Comparison of ENCODE assay signal across 15 cellular contexts in the genomic region with DNA sequence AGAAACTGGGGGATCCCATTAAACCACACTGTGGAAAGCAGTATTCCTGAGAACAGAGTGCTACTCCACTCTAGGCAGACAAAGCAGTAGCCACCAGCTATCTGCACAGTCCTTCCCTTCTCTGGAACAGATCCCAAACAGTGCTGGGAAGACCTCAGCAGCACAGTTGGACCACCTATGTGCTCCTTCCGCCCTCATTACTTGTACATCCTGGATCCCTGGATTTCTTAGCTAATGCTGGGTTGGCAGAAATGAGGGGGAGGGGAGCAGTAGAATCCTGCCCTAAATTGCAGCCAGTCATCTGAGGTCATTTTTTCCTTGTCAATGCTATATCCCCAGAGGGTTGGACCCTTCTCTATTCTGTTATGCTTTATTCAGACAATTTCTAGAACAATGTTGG. TPM values are rescaled to one million over a fixed set of nuclear protein-coding genes. Genes with fewer than 3 reads are reported as not detected.
A peak's percentile ranks its signal among the peaks of the same experiment; 100 is the strongest.
DNase-seq lines count a peak whose midpoint lies in the region; ATAC-seq, FAIRE-seq and TF ChIP-seq lines count a peak whose summit lies in the region.
"Had no signal": no experiment of that assay in that cellular context is flagged by ENCODE, and none has a peak within 500 bp of the region (broad histone marks: within the 10 kb centered on the region; RNA-seq: fewer than 3 reads in every experiment).

No MANE protein-coding gene starts in this region.

- peaks cover 23% of the 10 kb centered on the region for H3K79me2 ChIP-seq in MM.1S (ENCODE audit: low read length)

- intact Hi-C loops in left ventricle myocardium inferior (cut with micrococcal nuclease) (no loop called here), cardiac septum (cut with DNase I) (no loop called here)
- intact Hi-C loops in dendritic cell treated with granulocyte-macrophage colony-stimulating factor and Interleukin-4, amounts not matched to agents 40 ng/mL and 50 ng/mL, for 4 days (cut with micrococcal nuclease): no loop called here

- peaks cover 10% of the 10 kb centered on the region for H3K9me3 Mint-ChIP-seq in dendritic cell treated with granulocyte-macrophage colony-stimulating factor and Interleukin-4, amounts not matched to agents 40 ng/mL and 50 ng/mL, for 4 days

- H3K4me1 ChIP-seq in left ventricle myocardium inferior (peaks cover 6% of the 10 kb centered on the region), MM.1S (ENCODE audit: low read length) (peaks cover 55% of the 10 kb centered on the region)
- H3K4me1 ChIP-seq: SJCRH30 had no signal

- H3K36me3 ChIP-seq in left ventricle myocardium inferior: no peaks in the 10 kb centered on the region
- peaks cover 5% of the 10 kb centered on the region for H3K36me3 ChIP-seq in MM.1S (replicated peaks; ENCODE audit: insufficient read depth, low read length)
- H3K36me3 ChIP-seq: lower lobe of right lung, SJCRH30, transverse colon had no signal

- H3K9ac ChIP-seq in MM.1S (ENCODE audit: low read length): peak overlapping the region; percentile 61

- no peak for TF ChIP-seq CTCF in left ventricle myocardium inferior (IDR thresholded peaks at IDR 0.05; ENCODE audit: borderline replicate concordance)
- TF ChIP-seq CTCF in MM.1S (IDR thresholded peaks at IDR 0.05; ENCODE audit: low read length): no peak

- H3K27ac ChIP-seq in left ventricle myocardium inferior (replicated peaks) (peak overlapping the region; percentile 58), MM.1S (ENCODE audit: low read length) (peak overlapping the region; percentile 98)
- H3K27ac ChIP-seq: lower lobe of right lung, SJCRH30 had no signal

- no peak for ATAC-seq in HG03354 (IDR thresholded peaks at IDR 0.05; ENCODE audit: poor library complexity, severe bottlenecking, unreplicated experiment)

- H3K27me3 ChIP-seq in left ventricle myocardium inferior (ENCODE audit: low read depth) (no peaks in the 10 kb centered on the region), MM.1S (replicated peaks; ENCODE audit: insufficient read depth, low read length) (no peaks in the 10 kb centered on the region)
- H3K27me3 ChIP-seq: SJCRH30, transverse colon had no signal

- H3K27ac Mint-ChIP-seq in dendritic cell treated with granulocyte-macrophage colony-stimulating factor and Interleukin-4, amounts not matched to agents 40 ng/mL and 50 ng/mL, for 4 days: peak overlapping the region; percentile 73

- peaks cover 1% of the 10 kb centered on the region for H3K27me3 Mint-ChIP-seq in dendritic cell treated with granulocyte-macrophage colony-stimulating factor and Interleukin-4, amounts not matched to agents 40 ng/mL and 50 ng/mL, for 4 days

- H3K4me3 ChIP-seq in left ventricle myocardium inferior: no peak overlapping the region
- H3K4me3 ChIP-seq in MM.1S (ENCODE audit: low read length): peak overlapping the region; percentile 27
- H3K4me3 ChIP-seq: lower lobe of right lung, SJCRH30, transverse colon had no signal

- FAIRE-seq in GM12892 (lab: Jason Lieb, UNC): no peak

- no peak; the same call in 1 of the 2 replicates for TF ChIP-seq POLR2A in GM12892 (IDR thresholded peaks at IDR 0.05; ENCODE audit: low read depth, low read length)

- peaks cover 34% of the 10 kb centered on the region for H3K4me1 Mint-ChIP-seq in dendritic cell treated with granulocyte-macrophage colony-stimulating factor and Interleukin-4, amounts not matched to agents 40 ng/mL and 50 ng/mL, for 4 days (ENCODE audit: low read depth)

- H2AFZ ChIP-seq in MM.1S (ENCODE audit: low read length): peak overlapping the region; percentile 10; the same call in 1 of the 2 replicates

- H3F3A ChIP-seq in MM.1S (ENCODE audit: insufficient read depth, low read length): peaks cover 29% of the 10 kb centered on the region

- no peaks in the 10 kb centered on the region for H3K9me2 ChIP-seq in MM.1S (replicated peaks; ENCODE audit: insufficient read depth, low read length)

- H4K20me1 ChIP-seq in MM.1S (ENCODE audit: insufficient read depth, low read length): no peaks in the 10 kb centered on the region

- no peak overlapping the region for H3K4me3 Mint-ChIP-seq in dendritic cell treated with granulocyte-macrophage colony-stimulating factor and Interleukin-4, amounts not matched to agents 40 ng/mL and 50 ng/mL, for 4 days

- H3K9me3 ChIP-seq in left ventricle myocardium inferior (replicated peaks): peaks cover 14% of the 10 kb centered on the region
- H3K9me3 ChIP-seq in MM.1S (replicated peaks; ENCODE audit: insufficient read depth, low read length): no peaks in the 10 kb centered on the region
- H3K9me3 ChIP-seq: lower lobe of right lung, SJCRH30, transverse colon had no signal

- no peaks in the 10 kb centered on the region for H3K36me3 Mint-ChIP-seq in dendritic cell treated with granulocyte-macrophage colony-stimulating factor and Interleukin-4, amounts not matched to agents 40 ng/mL and 50 ng/mL, for 4 days (ENCODE audit: low read depth)

- DNase-seq in left ventricle myocardium inferior (no peak), cardiac septum (ENCODE audit: low spot score) (no peak), MM.1S (no peak), AG08395 (ENCODE audit: low spot score) (no peak), DMS53 treated with DMSO at 0.1 percent for 48 hours (lab: John Stamatoyannopoulos, UW; ENCODE audit: unreplicated experiment) (no peak), GM12892 (ENCODE audit: insufficient read length) (no peak)
- DNase-seq: DMS153; foreskin melanocyte; lower lobe of right lung; NCI-H1417 treated with DMSO at 0.1 percent for 48 hours; SJCRH30; stimulated activated CD4-positive, alpha-beta T cell treated with anti-CD3 and anti-CD28 coated beads, Interleukin-4, amount 100 ng/mL, for 1 hour had no signal

- peak overlapping the region; percentile 73 for H3K4me2 ChIP-seq in MM.1S (ENCODE audit: low read depth, low read length)

RNA-seq across cellular contexts. Expression of a gene that starts 13.8 kb away (rescaled TPM):
- total RNA-seq in left ventricle myocardium inferior: 8.6 TPM
- 12.8 TPM for total RNA-seq in cardiac septum
- 44.0 TPM for polyA plus RNA-seq in GM12892 (2012; ENCODE audit: missing spikeins)

RNA-seq across cellular contexts. Expression of a gene that starts 28.6 kb away (rescaled TPM):
- total RNA-seq in left ventricle myocardium inferior (182 TPM), cardiac septum (116 TPM)
- 4.3 TPM for polyA plus RNA-seq in GM12892 (2012; ENCODE audit: missing spikeins)
- total RNA-seq: lower lobe of right lung had no signal
